23 cellular contexts compared by ENCODE assay signal in the genomic region with DNA sequence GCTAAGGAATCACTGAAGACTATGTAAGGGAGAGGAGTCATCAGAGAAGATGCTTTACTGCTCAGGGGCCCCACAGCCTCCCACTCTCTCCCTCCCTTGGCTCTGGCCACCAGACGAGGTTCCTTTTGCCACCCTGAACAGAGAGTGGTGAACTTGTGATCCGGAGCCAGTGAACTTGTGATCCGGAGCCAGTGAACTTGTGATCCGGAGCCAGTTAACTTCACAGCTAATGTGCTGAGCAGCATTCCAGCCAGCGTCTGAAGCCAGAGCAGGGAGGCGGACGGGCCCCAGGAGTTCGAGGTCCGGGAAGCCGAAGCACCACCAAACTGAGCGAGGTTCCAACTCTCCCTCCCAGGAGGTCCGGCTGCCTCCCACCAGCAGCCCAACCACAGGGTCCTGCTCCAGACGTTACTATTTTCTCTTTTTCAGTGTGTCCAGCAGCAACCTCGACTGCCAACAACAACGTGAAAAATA.
DNase-seq lines count a peak whose midpoint lies in the region; ATAC-seq and TF ChIP-seq lines count a peak whose summit lies in the region.
"Had no signal": no experiment of that assay in that cellular context is flagged by ENCODE, and none has a peak within 500 bp of the region (broad histone marks: within the 10 kb centered on the region; RNA-seq: fewer than 3 reads in every experiment).

No MANE protein-coding gene starts in this region.

- TF ChIP-seq CTCF in esophagus muscularis mucosa (IDR thresholded peaks at IDR 0.05) = no peak
- TF ChIP-seq CTCF in GM13976 (IDR thresholded peaks at IDR 0.05; ENCODE audit: borderline replicate concordance, control extremely low read depth, extremely low read depth, insufficient read depth, missing control alignments) = no peak

- H3K4me3 ChIP-seq in BLaER1 treated with 17β-estradiol and CSF1 and Interleukin-3, amounts not matched to agents 10 nM and 100 nM = no peak overlapping the region
- H3K4me3 ChIP-seq in esophagus muscularis mucosa = no peak overlapping the region
- H3K4me3 ChIP-seq: lower lobe of right lung, mucosa of descending colon had no signal

- no peak for TF ChIP-seq EP300 in esophagus muscularis mucosa (IDR thresholded peaks at IDR 0.05)

- H3K36me3 ChIP-seq in BLaER1 treated with 17β-estradiol and CSF1 and Interleukin-3, amounts not matched to agents 10 nM and 100 nM = no peaks in the 10 kb centered on the region
- no peaks in the 10 kb centered on the region for H3K36me3 ChIP-seq in esophagus muscularis mucosa
- H3K36me3 ChIP-seq: lower lobe of right lung had no signal

- TF ChIP-seq POLR2A in esophagus muscularis mucosa (IDR thresholded peaks at IDR 0.05; ENCODE audit: low read depth) = no peak

- no peak overlapping the region; a peak in 2 of 22 replicates for H3K9ac ChIP-seq in BLaER1 treated with 17β-estradiol and CSF1 and Interleukin-3, amounts not matched to agents 10 nM and 100 nM
- H3K9ac ChIP-seq: parathyroid adenoma had no signal

- peaks cover 14 to 30% (median 23%) of the 10 kb centered on the region in 10 experiments for H3K4me1 ChIP-seq in BLaER1 treated with 17β-estradiol and CSF1 and Interleukin-3, amounts not matched to agents 10 nM and 100 nM
- no peaks in the 10 kb centered on the region for H3K4me1 ChIP-seq in esophagus muscularis mucosa
- H3K4me1 ChIP-seq: lower lobe of right lung, parathyroid adenoma had no signal

- no peak for ATAC-seq in HG02973 (IDR thresholded peaks at IDR 0.05; ENCODE audit: unreplicated experiment)
- ATAC-seq: activated T-cell treated with anti-CD3 and anti-CD28 coated beads, Interleukin-2, amount 50 U/mL, for 72 hours; lower lobe of right lung; mucosa of descending colon; right cardiac atrium had no signal

- no peak overlapping the region for H3K27ac ChIP-seq in BLaER1 treated with 17β-estradiol and CSF1 and Interleukin-3, amounts not matched to agents 10 nM and 100 nM
- H3K27ac ChIP-seq in esophagus muscularis mucosa (replicated peaks in 1 of 4) = no peak overlapping the region
- H3K27ac ChIP-seq: lower lobe of right lung, parathyroid adenoma, RWPE1 had no signal

- WGBS in esophagus muscularis mucosa = 63% methylated on average over 15 of the region's 15 CpGs

- intact Hi-C loops in esophagus muscularis mucosa (cut with DNase I) = no loop called here

- H3K27me3 ChIP-seq in BLaER1 treated with 17β-estradiol and CSF1 and Interleukin-3, amounts not matched to agents 10 nM and 100 nM = peaks cover 0 to 7% (median 0%) of the 10 kb centered on the region in 11 experiments; a peak in 3 of 22 replicates
- H3K27me3 ChIP-seq in esophagus muscularis mucosa = peaks cover 0 to 38% (median 0%) of the 10 kb centered on the region in 4 donors

- no peaks in the 10 kb centered on the region; a peak in 1 of 22 replicates for H4K20me1 ChIP-seq in BLaER1 treated with 17β-estradiol and CSF1 and Interleukin-3, amounts not matched to agents 10 nM and 100 nM

- H3K4me2 ChIP-seq in BLaER1 treated with 17β-estradiol and CSF1 and Interleukin-3, amounts not matched to agents 10 nM and 100 nM = peak overlapping the region; percentile 33 to 87 (median 74); a peak in 21 of 22 replicates

- in situ Hi-C loops in GM13976 (cut with MboI; ENCODE audit: low sequenced_read_pairs, unreplicated experiment) = no loop called here

- no peaks in the 10 kb centered on the region for H3K9me3 ChIP-seq in BLaER1 treated with 17β-estradiol and CSF1 and Interleukin-3, amounts not matched to agents 10 nM and 100 nM (replicated peaks in 1 of 11)
- peaks cover 0 to 7% (median 0%) of the 10 kb centered on the region in 4 donors for H3K9me3 ChIP-seq in esophagus muscularis mucosa
- H3K9me3 ChIP-seq: lower lobe of right lung, mucosa of descending colon had no signal

- DNase-seq in HK-2 (ENCODE audit: unreplicated experiment) (peak; percentile 13), esophagus muscularis mucosa (ENCODE audit: extremely low spot score) (peak; percentile 39), renal cortical epithelial cell (ENCODE audit: low read depth) (peak; percentile 13), GM13976 (ENCODE audit: low spot score) (no peak)
- DNase-seq in effector CD8-positive, alpha-beta T cell (lab: John Stamatoyannopoulos, UW) = no peak
- no peak for DNase-seq in activated CD4-positive, alpha-beta T cell treated with anti-CD3 and anti-CD28 coated beads for 1 hour
- DNase-seq: activated CD4-positive, alpha-beta T cell treated with anti-CD3 and anti-CD28 coated beads, Interleukin-2, amount 10 ng/mL, durations not matched to agents 24 days and 14 days; activated naive CD4-positive, alpha-beta T cell; activated T-cell treated with anti-CD3 and anti-CD28 coated beads, Interleukin-2, amount 50 U/mL, for 72 hours; CD4-positive, alpha-beta T cell; dermis blood vessel endothelial cell; IMR-90; lower lobe of right lung; mucosa of descending colon; NCI-H1417 treated with DMSO at 0.1 percent for 48 hours; NCI-H345; NCI-H748 treated with DMSO at 0.1 percent for 48 hours; right cardiac atrium; stimulated activated CD4-positive, alpha-beta T cell treated with anti-CD3 and anti-CD28 coated beads, Interleukin-4, amount 100 ng/mL, for 1 hour had no signal

Comparison
In these comparisons a context has a peak if more than half of its experiments do, and no peak if none do; other contexts are left out.
1. DNase-seq: peak in HK-2 (single experiment), esophagus muscularis mucosa (single experiment) and renal cortical epithelial cell (single experiment); none in effector CD8-positive, alpha-beta T cell (single experiment), GM13976 (single experiment) and activated CD4-positive, alpha-beta T cell treated with anti-CD3 and anti-CD28 coated beads for 1 hour (single experiment).